ENCODE assay signal across 10 cellular contexts in genomic region chr5:60959156-60959555, GRCh38. TPM values are rescaled to one million over a fixed set of nuclear protein-coding genes. Genes with fewer than 3 reads are reported as not detected.
DNase-seq lines count a peak whose midpoint lies in the region; ATAC-seq, FAIRE-seq and TF ChIP-seq lines count a peak whose summit lies in the region.
"Had no signal": no experiment of that assay in that cellular context is flagged by ENCODE, and none has a peak within 500 bp of the region (broad histone marks: within the 10 kb centered on the region; RNA-seq: fewer than 3 reads in every experiment).

No MANE protein-coding gene starts in this region.

- H3K4me3 ChIP-seq in CD8-positive, alpha-beta T cell (ENCODE audit: low read depth, low read length), result no peak overlapping the region
- H3K4me3 ChIP-seq in adipocyte (ENCODE audit: low read length), result no peak overlapping the region
- H3K4me3 ChIP-seq in HepG2 (replicated peaks in 1 of 3; ENCODE audit: insufficient read depth in 1 of 3, low read depth in 2 of 3, low read length in 3 of 3), result no peak overlapping the region
- H3K4me3 ChIP-seq in coronary artery, result no peak overlapping the region
- H3K4me3 ChIP-seq: sigmoid colon had no signal

- H3K9me3 ChIP-seq in CD8-positive, alpha-beta T cell (ENCODE audit: low read length), result no peaks in the 10 kb centered on the region
- H3K9me3 ChIP-seq in adipocyte (ENCODE audit: control insufficient read depth, low read length) (peaks cover 6% of the 10 kb centered on the region), HepG2 (ENCODE audit: low read length) (peaks cover 6% of the 10 kb centered on the region; the same call in 1 of the 2 replicates)
- H3K9me3 ChIP-seq: sigmoid colon had no signal

- H3K27ac Mint-ChIP-seq in CD8-positive, alpha-beta T cell, result no peak overlapping the region

- H3K36me3 Mint-ChIP-seq in CD8-positive, alpha-beta T cell, result no peaks in the 10 kb centered on the region

- peaks cover 56% of the 10 kb centered on the region for H3K79me2 ChIP-seq in HepG2 (ENCODE audit: insufficient read depth, low read length)

- no peak overlapping the region for H3K27ac ChIP-seq in CD8-positive, alpha-beta T cell (ENCODE audit: low read depth, low read length)
- no peak overlapping the region for H3K27ac ChIP-seq in HepG2 (ENCODE audit: extremely low read length, insufficient read depth, low read length)
- H3K27ac ChIP-seq in coronary artery, result no peak overlapping the region
- H3K27ac ChIP-seq: sigmoid colon had no signal

- TF ChIP-seq CTCF in CD8-positive, alpha-beta T cell (IDR thresholded peaks at IDR 0.05), result peak; percentile 61
- no peak for TF ChIP-seq CTCF in HepG2 (CRISPR knock-in tag; IDR thresholded peaks at IDR 0.05)
- TF ChIP-seq CTCF in coronary artery (IDR thresholded peaks at IDR 0.05), result no peak

- POLR2A ChIA-PET in CD8-positive, alpha-beta T cell (lab: Charles Lee), result no interaction called here
- POLR2A ChIA-PET in HepG2 (lab: Yijun Ruan, JAX), result interaction anchor here (1.0 kb wide), 1 partner anchor 14 kb away, joined by 4 read pairs; the partner anchor contains the start of genes ERCC8 and NDUFAF2

- H3K4me1 Mint-ChIP-seq in CD8-positive, alpha-beta T cell (ENCODE audit: low read depth), result peaks cover 18% of the 10 kb centered on the region

- no peaks in the 10 kb centered on the region for H3K27me3 Mint-ChIP-seq in CD8-positive, alpha-beta T cell (ENCODE audit: low read depth)

- H3K27me3 ChIP-seq in CD8-positive, alpha-beta T cell (ENCODE audit: insufficient read depth, low read length), result no peaks in the 10 kb centered on the region
- H3K27me3 ChIP-seq in adipocyte (replicated peaks; ENCODE audit: control insufficient read depth, insufficient read depth, low read length) (no peaks in the 10 kb centered on the region), HepG2 (ENCODE audit: control insufficient read depth in 1 of 2, insufficient read depth in 2 of 2, low read length in 2 of 2) (no peaks in the 10 kb centered on the region)
- H3K27me3 ChIP-seq: sigmoid colon had no signal

- DNase-seq in CD8-positive, alpha-beta T cell, result no peak
- DNase-seq in KG1 (lab: John Stamatoyannopoulos, UW) (peak; percentile 25), adipocyte (ENCODE audit: low read depth) (peak; percentile 76), HepG2 (ENCODE audit: low spot score) (no peak), coronary artery (ENCODE audit: low spot score) (no peak), retina (no peak)
- DNase-seq in activated T-cell treated with anti-CD3 and anti-CD28 coated beads, Interleukin-2, amount 50 U/mL, for 48 hours, result no peak
- DNase-seq: effector memory CD4-positive, alpha-beta T cell; sigmoid colon had no signal

- no peaks in the 10 kb centered on the region for H3K36me3 ChIP-seq in CD8-positive, alpha-beta T cell (ENCODE audit: insufficient read depth, low read length)
- H3K36me3 ChIP-seq in adipocyte (ENCODE audit: control insufficient read depth, insufficient read depth, low read length, severe bottlenecking) (no peaks in the 10 kb centered on the region), HepG2 (replicated peaks in 1 of 2; ENCODE audit: control insufficient read depth in 1 of 2, insufficient read depth in 2 of 2, low read length in 2 of 2) (no peaks in the 10 kb centered on the region)
- H3K36me3 ChIP-seq: sigmoid colon had no signal

- no peak for TF ChIP-seq RAD21 in HepG2 (CRISPR knock-in tag; IDR thresholded peaks at IDR 0.05)

- H3K4me1 ChIP-seq in CD8-positive, alpha-beta T cell (ENCODE audit: insufficient read depth, low read length), result peaks cover 5% of the 10 kb centered on the region
- H3K4me1 ChIP-seq in adipocyte (ENCODE audit: control insufficient read depth, insufficient read depth, low read length) (peaks cover 25% of the 10 kb centered on the region), HepG2 (ENCODE audit: insufficient read depth, low read length) (no peaks in the 10 kb centered on the region)
- H3K4me1 ChIP-seq: sigmoid colon had no signal

- H3K4me2 ChIP-seq in HepG2 (ENCODE audit: low read depth, low read length), result no peak overlapping the region

- ATAC-seq in CD8-positive, alpha-beta T cell, result no peak
- no peak for ATAC-seq in HepG2
- no peak for ATAC-seq in HG02623 (IDR thresholded peaks at IDR 0.05; ENCODE audit: unreplicated experiment)

- TF ChIP-seq POLR2A in HepG2 (IDR thresholded peaks at IDR 0.05; ENCODE audit: insufficient read depth in 1 of 2, low read depth in 2 of 2, low read length in 2 of 2), result no peak

- FAIRE-seq in HepG2 (lab: Jason Lieb, UNC), result no peak

- CTCF ChIA-PET in CD8-positive, alpha-beta T cell (lab: Charles Lee), result interaction anchor here (0.8 to 6.1 kb wide), 4 partner anchors 14 to 700 kb away, joined by 3 to 47 read pairs (median 6); partner anchors contain the start of genes ERCC8 and NDUFAF2
- CTCF ChIA-PET in HepG2 (lab: Yijun Ruan, JAX; ENCODE audit: low intra/inter-chr PET ratio, low total read pairs), result interaction anchor here (1.3 to 1.6 kb wide), 2 partner anchors 700 to 975 kb away, joined by 3 to 5 read pairs; no protein-coding TSS in a partner anchor

- H3K9me3 Mint-ChIP-seq in CD8-positive, alpha-beta T cell, result peaks cover 2% of the 10 kb centered on the region

- in situ Hi-C loops in HepG2 (cut with HindIII; ENCODE audit: extremely low pct_ligation_motif_present, low pct_unique_long_range_greater_than_20kb), result loop anchor here (25.0 kb wide), 1 partner anchor 978 kb away; no protein-coding TSS in a partner anchor

- H2AFZ ChIP-seq in HepG2 (ENCODE audit: low read length), result no peak overlapping the region

- TF ChIP-seq EP300 in HepG2 (IDR thresholded peaks at IDR 0.05; ENCODE audit: low read depth in 2 of 2, low read length in 2 of 2), result no peak
- TF ChIP-seq EP300 in HepG2 (CRISPR knock-in tag; IDR thresholded peaks at IDR 0.05; ENCODE audit: borderline replicate concordance), result no peak

- no peaks in the 10 kb centered on the region for H4K20me1 ChIP-seq in HepG2 (ENCODE audit: insufficient read depth, low read length)

- H3K4me3 Mint-ChIP-seq in CD8-positive, alpha-beta T cell, result no peak overlapping the region

- intact Hi-C loops in CD8-positive, alpha-beta T cell (cut with DNase I, micrococcal nuclease), result loop anchor here (1.0 to 2.0 kb wide), 2 partner anchors 280 to 699 kb away; no protein-coding TSS in a partner anchor
- intact Hi-C loops in HepG2 (cut with micrococcal nuclease; ENCODE audit: unreplicated experiment), result loop anchor here (10.0 kb wide), 3 partner anchors 206 to 976 kb away; partner anchors contain the start of gene SMIM15

- no peak overlapping the region for H3K9ac ChIP-seq in adipocyte (ENCODE audit: low read length)
- H3K9ac ChIP-seq in HepG2 (ENCODE audit: insufficient read depth, low read depth, low read length), result no peak overlapping the region

- no TSS peak for BruUV-seq in HepG2 (replicated peaks; lab: Mats Ljungman, UMichigan)

TF ChIP-seq in HepG2, 621 proteins besides CTCF, POLR2A, EP300 and RAD21 (continues in another document):
- TF ChIP-seq SNAPC2 (CRISPR knock-in tag; IDR thresholded peaks at IDR 0.05), result no peak

RNA-seq across cellular contexts. Expression of gene NDUFAF2, which starts 14.2 kb away (rescaled TPM):
- 1 to 10 TPM; 5.8 to 7.1 TPM for total RNA-seq in CD8-positive, alpha-beta T cell
- total RNA-seq in HepG2 (2016; rRNA removed; fragmentation: Illumina TruSeq; extraction: Trizol), result 78.4 and 111 TPM in 2 replicates
- total RNA-seq in HepG2 (2016; cell fraction: cytosol; rRNA removed; fragmentation: Illumina TruSeq; extraction: Trizol; ENCODE audit: low read depth), result 51.9 and 59.9 TPM in 2 replicates
- total RNA-seq in HepG2 (2016; cell fraction: insoluble cytoplasmic fraction; rRNA removed; fragmentation: Illumina TruSeq; extraction: Trizol), result 77.6 and 110 TPM in 2 replicates
- total RNA-seq in HepG2 (2016; cell fraction: membrane; rRNA removed; fragmentation: Illumina TruSeq; extraction: Trizol), result 53.2 and 58.9 TPM in 2 replicates
- 26.0 and 35.1 TPM in 2 replicates for total RNA-seq in HepG2 (2016; cell fraction: nucleus; rRNA removed; fragmentation: Illumina TruSeq; extraction: Trizol)
- polyA plus RNA-seq in HepG2 (2011; rRNA removed), result 28.5 and 34.0 TPM in 2 replicates
- 15.1 and 18.0 TPM in 2 replicates for polyA plus RNA-seq in HepG2 (2011; cell fraction: cytosol; rRNA removed)
- 4.0 and 5.2 TPM in 2 replicates for polyA plus RNA-seq in HepG2 (2011; cell fraction: nucleus; rRNA removed)
- 44.9 and 45.8 TPM in 2 replicates for polyA plus RNA-seq in HepG2 (2012)
- polyA plus RNA-seq in HepG2 (2016; cell fraction: cytosol; fragmentation: Illumina TruSeq; extraction: Trizol; ENCODE audit: low read depth), result 53.0 and 78.0 TPM in 2 replicates
- 115 and 139 TPM in 2 replicates for polyA plus RNA-seq in HepG2 (2016; cell fraction: insoluble cytoplasmic fraction; fragmentation: Illumina TruSeq; extraction: Trizol; ENCODE audit: low read depth)
- 46.5 and 58.4 TPM in 2 replicates for polyA plus RNA-seq in HepG2 (2016; cell fraction: membrane; fragmentation: Illumina TruSeq; extraction: Trizol; ENCODE audit: low read depth)
- polyA plus RNA-seq in HepG2 (2016; cell fraction: nucleus; fragmentation: Illumina TruSeq; extraction: Trizol; ENCODE audit: insufficient read depth, low read depth), result 50.1 and 54.5 TPM in 2 replicates
- 15.5 and 26.7 TPM in 2 replicates for polyA minus RNA-seq in HepG2 (2011; rRNA and poly(A)+ RNA removed; ENCODE audit: low replicate concordance)
- polyA minus RNA-seq in HepG2 (2011; cell fraction: cytosol; rRNA and poly(A)+ RNA removed), result 12.7 and 15.5 TPM in 2 replicates
- polyA minus RNA-seq in HepG2 (2011; cell fraction: nucleus; rRNA and poly(A)+ RNA removed), result 29.0 TPM in 2 replicates

RNA-seq across cellular contexts. Expression of gene ERCC8, which starts 14.3 kb away (rescaled TPM):
- 1 to 10 TPM; 2.5 to 3.0 TPM for total RNA-seq in CD8-positive, alpha-beta T cell
- 35.2 and 60.1 TPM in 2 replicates for total RNA-seq in HepG2 (2016; rRNA removed; fragmentation: Illumina TruSeq; extraction: Trizol)
- 12.2 and 13.6 TPM in 2 replicates for total RNA-seq in HepG2 (2016; cell fraction: cytosol; rRNA removed; fragmentation: Illumina TruSeq; extraction: Trizol; ENCODE audit: low read depth)
- total RNA-seq in HepG2 (2016; cell fraction: insoluble cytoplasmic fraction; rRNA removed; fragmentation: Illumina TruSeq; extraction: Trizol), result 34.4 and 58.2 TPM in 2 replicates
- total RNA-seq in HepG2 (2016; cell fraction: membrane; rRNA removed; fragmentation: Illumina TruSeq; extraction: Trizol), result 32.0 and 33.3 TPM in 2 replicates
- total RNA-seq in HepG2 (2016; cell fraction: nucleus; rRNA removed; fragmentation: Illumina TruSeq; extraction: Trizol), result 35.1 and 43.5 TPM in 2 replicates
- polyA plus RNA-seq in HepG2 (2011; rRNA removed), result 18.4 and 24.4 TPM in 2 replicates
- 14.9 and 21.7 TPM in 2 replicates for polyA plus RNA-seq in HepG2 (2011; cell fraction: cytosol; rRNA removed)
- polyA plus RNA-seq in HepG2 (2011; cell fraction: nucleus; rRNA removed), result 8.5 and 8.6 TPM in 2 replicates
- polyA plus RNA-seq in HepG2 (2012), result 10.8 and 13.1 TPM in 2 replicates
- polyA plus RNA-seq in HepG2 (2016; cell fraction: cytosol; fragmentation: Illumina TruSeq; extraction: Trizol; ENCODE audit: low read depth), result 7.5 and 10.3 TPM in 2 replicates
- 32.9 and 36.9 TPM in 2 replicates for polyA plus RNA-seq in HepG2 (2016; cell fraction: insoluble cytoplasmic fraction; fragmentation: Illumina TruSeq; extraction: Trizol; ENCODE audit: low read depth)
- 18.4 and 18.6 TPM in 2 replicates for polyA plus RNA-seq in HepG2 (2016; cell fraction: membrane; fragmentation: Illumina TruSeq; extraction: Trizol; ENCODE audit: low read depth)
- polyA plus RNA-seq in HepG2 (2016; cell fraction: nucleus; fragmentation: Illumina TruSeq; extraction: Trizol; ENCODE audit: insufficient read depth, low read depth), result 19.7 and 19.8 TPM in 2 replicates
- polyA minus RNA-seq in HepG2 (2011; rRNA and poly(A)+ RNA removed; ENCODE audit: low replicate concordance), result 12.8 and 18.6 TPM in 2 replicates
- 14.8 and 16.4 TPM in 2 replicates for polyA minus RNA-seq in HepG2 (2011; cell fraction: cytosol; rRNA and poly(A)+ RNA removed)
- polyA minus RNA-seq in HepG2 (2011; cell fraction: nucleus; rRNA and poly(A)+ RNA removed), result 55.2 and 56.1 TPM in 2 replicates

Comparison
In these comparisons a context has a peak if more than half of its experiments do, and no peak if none do; other contexts are left out.
1. DNase-seq: peak in KG1 (single experiment) and adipocyte (single experiment); none in CD8-positive, alpha-beta T cell (0 of 7), HepG2 (single experiment), coronary artery (single experiment), retina (single experiment) and activated T-cell treated with anti-CD3 and anti-CD28 coated beads, Interleukin-2, amount 50 U/mL, for 48 hours (0 of 2).